In genomic region chr1:155940993-155941844, GRCh38 we compare ENCODE assay signal across 8 cellular contexts. TPM values are rescaled to one million over a fixed set of nuclear protein-coding genes. Genes with fewer than 3 reads are reported as not detected.
DNase-seq lines count a peak whose midpoint lies in the region; ATAC-seq and TF ChIP-seq lines count a peak whose summit lies in the region.

A gene with protein sequence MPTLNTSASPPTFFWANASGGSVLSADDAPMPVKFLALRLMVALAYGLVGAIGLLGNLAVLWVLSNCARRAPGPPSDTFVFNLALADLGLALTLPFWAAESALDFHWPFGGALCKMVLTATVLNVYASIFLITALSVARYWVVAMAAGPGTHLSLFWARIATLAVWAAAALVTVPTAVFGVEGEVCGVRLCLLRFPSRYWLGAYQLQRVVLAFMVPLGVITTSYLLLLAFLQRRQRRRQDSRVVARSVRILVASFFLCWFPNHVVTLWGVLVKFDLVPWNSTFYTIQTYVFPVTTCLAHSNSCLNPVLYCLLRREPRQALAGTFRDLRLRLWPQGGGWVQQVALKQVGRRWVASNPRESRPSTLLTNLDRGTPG (plus strand): TSS chr1:155941638. CDS start chr1:155941710, 72 bp downstream.

- H3K9me3 ChIP-seq in HEK293 (ENCODE audit: control insufficient read depth, insufficient read depth, low read depth, low read length) (no peaks in the 10 kb centered on the region), left lung (no peaks in the 10 kb centered on the region), vagina (no peaks in the 10 kb centered on the region)

- H3K27me3 Mint-ChIP-seq in activated CD8-positive, alpha-beta T cell treated with anti-CD3 and anti-CD28 coated beads, Interleukin-2, amount 10 ng/mL, durations not matched to agents 7 days and 5 days (ENCODE audit: low read depth) = no peaks in the 10 kb centered on the region

- no peaks in the 10 kb centered on the region for H3K27me3 ChIP-seq in left lung
- H3K27me3 ChIP-seq in vagina = no peaks in the 10 kb centered on the region

- H3K4me1 ChIP-seq in HEK293 (ENCODE audit: control insufficient read depth, insufficient read depth, low read length) = peaks cover 19% of the 10 kb centered on the region
- H3K4me1 ChIP-seq in left lung = peaks cover 22 to 82% of the 10 kb centered on the region in 2 donors
- H3K4me1 ChIP-seq in vagina = peaks cover 29% of the 10 kb centered on the region

- TF ChIP-seq CTCF in C4-2B (conservative IDR thresholded peaks at IDR 0.05) (no peak), HEK293 (tag by site-specific recombination; IDR thresholded peaks at IDR 0.05) (no peak), left lung (IDR thresholded peaks at IDR 0.05) (no peak), vagina (IDR thresholded peaks at IDR 0.05) (no peak)

- ATAC-seq in activated CD8-positive, alpha-beta T cell treated with anti-CD3 and anti-CD28 coated beads, Interleukin-2, amount 10 ng/mL, durations not matched to agents 7 days and 5 days = peak; percentile 9
- peak; percentile 83 for ATAC-seq in left lung
- ATAC-seq in GM18868 (IDR thresholded peaks at IDR 0.05; ENCODE audit: unreplicated experiment) = no peak
- no peak for ATAC-seq in HG03175 (IDR thresholded peaks at IDR 0.05; ENCODE audit: unreplicated experiment)
- ATAC-seq in GM21526 (IDR thresholded peaks at IDR 0.05; ENCODE audit: low FRiP score, unreplicated experiment) = no peak

- H3K4me3 ChIP-seq in HEK293 (ENCODE audit: low read depth, low read length) = no peak within 1 kb of the TSS
- no peak within 1 kb of the TSS for H3K4me3 ChIP-seq in left lung
- H3K4me3 ChIP-seq in vagina = no peak within 1 kb of the TSS

- peaks cover 62% of the 10 kb centered on the region for H3K4me1 Mint-ChIP-seq in activated CD8-positive, alpha-beta T cell treated with anti-CD3 and anti-CD28 coated beads, Interleukin-2, amount 10 ng/mL, durations not matched to agents 7 days and 5 days (ENCODE audit: low read depth)

- H3K36me3 Mint-ChIP-seq in activated CD8-positive, alpha-beta T cell treated with anti-CD3 and anti-CD28 coated beads, Interleukin-2, amount 10 ng/mL, durations not matched to agents 7 days and 5 days (ENCODE audit: low read depth) = peaks cover 8% of the 10 kb centered on the region

- no peaks in the 10 kb centered on the region for H3K9me3 Mint-ChIP-seq in activated CD8-positive, alpha-beta T cell treated with anti-CD3 and anti-CD28 coated beads, Interleukin-2, amount 10 ng/mL, durations not matched to agents 7 days and 5 days (ENCODE audit: insufficient read depth)

- no peak for TF ChIP-seq POLR2A in vagina (IDR thresholded peaks at IDR 0.05)

- CTCF ChIA-PET in HEK293 (lab: Yijun Ruan, JAX) = interaction anchor here (1.1 to 5.3 kb wide), 5 partner anchors 37 to 155 kb away, joined by 5 to 104 read pairs (median 10); partner anchors contain the start of gene ARHGEF2
- CTCF ChIA-PET in activated CD8-positive, alpha-beta T cell treated with anti-CD3 and anti-CD28 coated beads, Interleukin-2, amount 10 ng/mL, durations not matched to agents 7 days and 5 days (lab: Charles Lee) = interaction anchor here (1.3 to 5.7 kb wide), 4 partner anchors 13 to 125 kb away, joined by 4 to 144 read pairs (median 62); partner anchors contain the start of gene ARHGEF2

- POLR2A ChIA-PET in HEK293 (lab: Yijun Ruan, JAX) = interaction anchor here (1.1 to 2.1 kb wide), 6 partner anchors 9 to 48 kb away, joined by 3 to 12 read pairs (median 6); partner anchors contain the start of gene ARHGEF2
- POLR2A ChIA-PET in activated CD8-positive, alpha-beta T cell treated with anti-CD3 and anti-CD28 coated beads, Interleukin-2, amount 10 ng/mL, durations not matched to agents 7 days and 5 days (lab: Charles Lee) = interaction anchor here (1.8 to 5.2 kb wide), 3 partner anchors 35 to 48 kb away, joined by 8 to 45 read pairs (median 13); partner anchors contain the start of gene ARHGEF2

- intact Hi-C loops in left lung (cut with DNase I) = no loop called here
- intact Hi-C loops in vagina (cut with DNase I) = loop anchor here (5.0 kb wide), 1 partner anchor 41 kb away; no protein-coding TSS in a partner anchor

- no peak for DNase-seq in activated CD8-positive, alpha-beta T cell treated with anti-CD3 and anti-CD28 coated beads, Interleukin-2, amount 10 ng/mL, durations not matched to agents 7 days and 5 days
- DNase-seq in left lung (no peak), vagina (ENCODE audit: extremely low spot score in 2 of 2) (no peak)

- peaks cover 0 to 3% of the 10 kb centered on the region in 2 experiments; a peak in 1 of 3 replicates for H3K36me3 ChIP-seq in HEK293 (ENCODE audit: control insufficient read depth in 2 of 2, insufficient read depth in 1 of 2, low read length in 2 of 2)
- peaks cover 0 to 10% of the 10 kb centered on the region in 2 donors for H3K36me3 ChIP-seq in left lung
- no peaks in the 10 kb centered on the region for H3K36me3 ChIP-seq in vagina

- H3K27ac Mint-ChIP-seq in activated CD8-positive, alpha-beta T cell treated with anti-CD3 and anti-CD28 coated beads, Interleukin-2, amount 10 ng/mL, durations not matched to agents 7 days and 5 days = peak within 1 kb of the TSS; percentile 94

- peak within 1 kb of the TSS; percentile 47 for H3K4me3 Mint-ChIP-seq in activated CD8-positive, alpha-beta T cell treated with anti-CD3 and anti-CD28 coated beads, Interleukin-2, amount 10 ng/mL, durations not matched to agents 7 days and 5 days

- H3K27ac ChIP-seq in C4-2B (peak within 1 kb of the TSS; percentile 65), HEK293 (ENCODE audit: extremely low read depth, low read depth, low read length) (peak within 1 kb of the TSS; percentile 81), left lung (peak within 1 kb of the TSS; percentile 79 to 80), vagina (peak within 1 kb of the TSS; percentile 29)

TF ChIP-seq in HEK293, 187 proteins besides CTCF, POLR2A, EP300 and RAD21 (continues in another document):
- TF ChIP-seq ZNF391 (tag by site-specific recombination; IDR thresholded peaks at IDR 0.05; ENCODE audit: borderline replicate concordance, low read depth) = no peak
- no peak for TF ChIP-seq ZNF24 (tag by site-specific recombination; IDR thresholded peaks at IDR 0.05)
- TF ChIP-seq ZNF561 (tag by site-specific recombination; IDR thresholded peaks at IDR 0.05; ENCODE audit: borderline replicate concordance) = no peak
- no peak for TF ChIP-seq KLF10 (tag by site-specific recombination; IDR thresholded peaks at IDR 0.05)
- TF ChIP-seq TCF7L2 (IDR thresholded peaks at IDR 0.05; ENCODE audit: borderline replicate concordance, low read depth, low read length) = no peak
- TF ChIP-seq SETDB1 (IDR thresholded peaks at IDR 0.05; ENCODE audit: insufficient read length, low read length) = no peak
- TF ChIP-seq KLF9 (tag by site-specific recombination; IDR thresholded peaks at IDR 0.05; ENCODE audit: low read depth) = peak; percentile 67
- TF ChIP-seq SALL2 (tag by site-specific recombination; IDR thresholded peaks at IDR 0.05; ENCODE audit: borderline replicate concordance) = no peak
- no peak for TF ChIP-seq GLI4 (tag by site-specific recombination; IDR thresholded peaks at IDR 0.05)
- no peak for TF ChIP-seq ZNF23 (tag by site-specific recombination; IDR thresholded peaks at IDR 0.05; ENCODE audit: borderline replicate concordance)
- no peak for TF ChIP-seq ZNF747 (tag by site-specific recombination; IDR thresholded peaks at IDR 0.05)
- no peak for TF ChIP-seq OSR2 (tag by site-specific recombination; IDR thresholded peaks at IDR 0.05)
- TF ChIP-seq PRDM1 (tag by site-specific recombination; IDR thresholded peaks at IDR 0.05) = no peak
- no peak for TF ChIP-seq MZF1 (tag by site-specific recombination; IDR thresholded peaks at IDR 0.05; ENCODE audit: borderline replicate concordance)
- TF ChIP-seq ZNF791 (tag by site-specific recombination; IDR thresholded peaks at IDR 0.05) = no peak
- no peak for TF ChIP-seq ZNF501 (tag by site-specific recombination; IDR thresholded peaks at IDR 0.05)
- TF ChIP-seq, protein P1, sequence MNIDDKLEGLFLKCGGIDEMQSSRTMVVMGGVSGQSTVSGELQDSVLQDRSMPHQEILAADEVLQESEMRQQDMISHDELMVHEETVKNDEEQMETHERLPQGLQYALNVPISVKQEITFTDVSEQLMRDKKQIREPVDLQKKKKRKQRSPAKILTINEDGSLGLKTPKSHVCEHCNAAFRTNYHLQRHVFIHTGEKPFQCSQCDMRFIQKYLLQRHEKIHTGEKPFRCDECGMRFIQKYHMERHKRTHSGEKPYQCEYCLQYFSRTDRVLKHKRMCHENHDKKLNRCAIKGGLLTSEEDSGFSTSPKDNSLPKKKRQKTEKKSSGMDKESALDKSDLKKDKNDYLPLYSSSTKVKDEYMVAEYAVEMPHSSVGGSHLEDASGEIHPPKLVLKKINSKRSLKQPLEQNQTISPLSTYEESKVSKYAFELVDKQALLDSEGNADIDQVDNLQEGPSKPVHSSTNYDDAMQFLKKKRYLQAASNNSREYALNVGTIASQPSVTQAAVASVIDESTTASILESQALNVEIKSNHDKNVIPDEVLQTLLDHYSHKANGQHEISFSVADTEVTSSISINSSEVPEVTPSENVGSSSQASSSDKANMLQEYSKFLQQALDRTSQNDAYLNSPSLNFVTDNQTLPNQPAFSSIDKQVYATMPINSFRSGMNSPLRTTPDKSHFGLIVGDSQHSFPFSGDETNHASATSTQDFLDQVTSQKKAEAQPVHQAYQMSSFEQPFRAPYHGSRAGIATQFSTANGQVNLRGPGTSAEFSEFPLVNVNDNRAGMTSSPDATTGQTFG (tag by site-specific recombination; IDR thresholded peaks at IDR 0.05; ENCODE audit: borderline replicate concordance) = no peak
- TF ChIP-seq, protein P2, sequence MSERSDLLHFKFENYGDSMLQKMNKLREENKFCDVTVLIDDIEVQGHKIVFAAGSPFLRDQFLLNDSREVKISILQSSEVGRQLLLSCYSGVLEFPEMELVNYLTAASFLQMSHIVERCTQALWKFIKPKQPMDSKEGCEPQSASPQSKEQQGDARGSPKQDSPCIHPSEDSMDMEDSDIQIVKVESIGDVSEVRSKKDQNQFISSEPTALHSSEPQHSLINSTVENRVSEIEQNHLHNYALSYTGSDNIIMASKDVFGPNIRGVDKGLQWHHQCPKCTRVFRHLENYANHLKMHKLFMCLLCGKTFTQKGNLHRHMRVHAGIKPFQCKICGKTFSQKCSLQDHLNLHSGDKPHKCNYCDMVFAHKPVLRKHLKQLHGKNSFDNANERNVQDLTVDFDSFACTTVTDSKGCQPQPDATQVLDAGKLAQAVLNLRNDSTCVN (tag by site-specific recombination; optimal IDR thresholded peaks at IDR 0.05) = no peak

RNA-seq across cellular contexts. Expression of the gene that starts here (rescaled TPM):
- not detected for total RNA-seq in activated CD8-positive, alpha-beta T cell treated with anti-CD3 and anti-CD28 coated beads, Interleukin-2, amount 10 ng/mL, durations not matched to agents 7 days and 5 days
- total RNA-seq in left lung (not detected), vagina (not detected)

Comparison
In these comparisons a context has a peak if more than half of its experiments do, and no peak if none do; other contexts are left out.
1. Peak in ATAC-seq in activated CD8-positive, alpha-beta T cell treated with anti-CD3 and anti-CD28 coated beads, Interleukin-2, amount 10 ng/mL, durations not matched to agents 7 days and 5 days; RNA of the gene not detected or under 1 TPM.
2. Peak in ATAC-seq and H3K27ac ChIP-seq in left lung; RNA of the gene not detected or under 1 TPM.
3. H3K27ac ChIP-seq: peak in every context shown above with its lines; median percentile 81 in HEK293; 80 in left lung; 65 in C4-2B; 29 in vagina.